Comparison of ENCODE assay signal across 2 cellular contexts in the genomic region with DNA sequence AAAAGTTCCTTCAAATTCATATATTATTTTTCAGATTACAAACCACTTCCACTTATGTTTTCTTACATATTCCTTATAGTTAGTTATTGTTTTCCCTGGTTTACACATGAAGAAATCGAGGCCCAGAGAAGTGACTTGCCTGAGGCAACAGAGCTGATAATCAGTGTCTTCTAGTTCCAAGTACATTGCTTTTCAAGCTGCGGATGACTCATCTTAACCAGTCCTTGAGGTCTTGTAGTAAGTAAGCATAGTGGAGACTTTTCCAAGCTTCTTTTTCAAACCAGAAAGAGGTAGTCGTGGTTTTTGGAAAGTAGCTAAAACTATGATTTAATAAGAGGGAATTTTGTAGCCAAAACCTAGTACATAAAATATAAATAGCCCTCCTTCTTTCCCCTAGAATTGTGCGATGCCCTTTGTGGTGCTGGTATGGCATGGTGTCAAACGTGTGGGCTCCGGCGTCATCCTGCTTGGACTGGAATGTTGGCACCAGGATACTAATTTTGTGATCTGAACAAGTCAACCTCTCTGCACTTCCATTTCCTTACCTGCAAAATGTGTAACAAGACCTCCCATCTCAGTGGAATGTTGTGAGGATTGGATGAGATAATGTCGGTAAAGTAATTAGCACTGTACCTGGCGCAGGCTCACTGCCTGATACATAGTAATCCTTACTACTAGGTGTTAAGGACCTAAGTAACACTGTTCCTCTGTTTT.
TF ChIP-seq lines count a peak whose summit lies in the region.

No MANE protein-coding gene starts in this region.

TF ChIP-seq in IMR-90, 13 proteins besides CTCF, POLR2A, EP300 and RAD21:
- TF ChIP-seq MAFK (IDR thresholded peaks at IDR 0.05; ENCODE audit: low read depth, low read length) (no peak), SMC3 (IDR thresholded peaks at IDR 0.05; ENCODE audit: low read depth, low read length) (no peak), RCOR1 (IDR thresholded peaks at IDR 0.05; ENCODE audit: insufficient replicate concordance, low read length) (no peak), CHD1 (IDR thresholded peaks at IDR 0.05; ENCODE audit: low read depth, low read length) (no peak), MXI1 (IDR thresholded peaks at IDR 0.05; ENCODE audit: borderline replicate concordance, low read depth, low read length) (no peak), MAZ (IDR thresholded peaks at IDR 0.05; ENCODE audit: borderline replicate concordance, low read depth, low read length) (no peak), ELK1 (IDR thresholded peaks at IDR 0.05; ENCODE audit: borderline replicate concordance, low read depth, low read length) (no peak), NFE2L2 (IDR thresholded peaks at IDR 0.05; ENCODE audit: low read depth, low read length) (no peak), CEBPB (IDR thresholded peaks at IDR 0.05; ENCODE audit: low read depth, low read length) (peak; percentile 55), RFX5 (IDR thresholded peaks at IDR 0.05; ENCODE audit: low read depth, low read length) (no peak), FOS (IDR thresholded peaks at IDR 0.05; ENCODE audit: low read depth, low read length) (peak; percentile 90), USF2 (IDR thresholded peaks at IDR 0.05; ENCODE audit: low read depth, low read length) (no peak), BHLHE40 (IDR thresholded peaks at IDR 0.05; ENCODE audit: low read depth, low read length) (no peak)

TF ChIP-seq in K562, 482 proteins besides CTCF, POLR2A, EP300 and RAD21:
- TF ChIP-seq JUND (IDR thresholded peaks at IDR 0.05; ENCODE audit: borderline replicate concordance, low read depth, low read length) (peak; percentile 91), JUND (tag; IDR thresholded peaks at IDR 0.05; ENCODE audit: borderline replicate concordance, low read depth, low read length) (peak; percentile 83; the same call in 1 of the 3 replicates), RFX1 (IDR thresholded peaks at IDR 0.05) (no peak), ZNF282 (CRISPR knock-in tag; IDR thresholded peaks at IDR 0.05) (no peak), STAG1 (CRISPR knock-in tag; IDR thresholded peaks at IDR 0.05; ENCODE audit: borderline replicate concordance) (no peak), JUN (IDR thresholded peaks at IDR 0.05; ENCODE audit: borderline replicate concordance, low read depth, low read length) (0 out of 2 replicates have a peak, but pooled peaks have one; percentile 47), JUN (CRISPR knock-in tag; IDR thresholded peaks at IDR 0.05; ENCODE audit: borderline replicate concordance) (no peak), MXD1 (CRISPR knock-in tag; IDR thresholded peaks at IDR 0.05; ENCODE audit: borderline replicate concordance, poor library complexity, severe bottlenecking) (no peak), JUNB (CRISPR knock-in tag; conservative IDR thresholded peaks at IDR 0.05) (0 out of 2 replicates have a peak, but pooled peaks have one; percentile 24), TRIM25 (IDR thresholded peaks at IDR 0.05; ENCODE audit: borderline replicate concordance) (no peak), ZNF212 (CRISPR knock-in tag; IDR thresholded peaks at IDR 0.05) (no peak), NR4A1 (CRISPR knock-in tag; IDR thresholded peaks at IDR 0.05) (no peak), NR4A1 (tag; IDR thresholded peaks at IDR 0.05) (no peak), LCOR (CRISPR knock-in tag; IDR thresholded peaks at IDR 0.05) (no peak), PHB2 (IDR thresholded peaks at IDR 0.05; ENCODE audit: low read depth) (no peak), SLC30A9 (CRISPR knock-in tag; IDR thresholded peaks at IDR 0.05) (no peak), THRB (CRISPR knock-in tag; conservative IDR thresholded peaks at IDR 0.05) (no peak), PRDM10 (IDR thresholded peaks at IDR 0.05; ENCODE audit: partially characterized antibody) (no peak), FOXK2 (conservative IDR thresholded peaks at IDR 0.05 in 1 of 2, IDR thresholded peaks at IDR 0.05 in 1 of 2; ENCODE audit: low read depth in 2 of 2) (no peak), FOSL1 (tag; conservative IDR thresholded peaks at IDR 0.05) (peak; percentile 85), FOXP1 (CRISPR knock-in tag; IDR thresholded peaks at IDR 0.05) (no peak), RBM15 (IDR thresholded peaks at IDR 0.05; ENCODE audit: insufficient read depth, low read length) (no peak), ZBTB17 (CRISPR knock-in tag; IDR thresholded peaks at IDR 0.05) (no peak), ZKSCAN3 (CRISPR knock-in tag; IDR thresholded peaks at IDR 0.05) (no peak), ARID1B (IDR thresholded peaks at IDR 0.05) (0 out of 2 replicates have a peak, but pooled peaks have one; percentile 23), NFE2 (IDR thresholded peaks at IDR 0.05; ENCODE audit: low read depth) (peak; percentile 38; the same call in 1 of the 2 replicates), HMG20A (CRISPR knock-in tag; conservative IDR thresholded peaks at IDR 0.05) (no peak)
- TF ChIP-seq, protein P1, sequence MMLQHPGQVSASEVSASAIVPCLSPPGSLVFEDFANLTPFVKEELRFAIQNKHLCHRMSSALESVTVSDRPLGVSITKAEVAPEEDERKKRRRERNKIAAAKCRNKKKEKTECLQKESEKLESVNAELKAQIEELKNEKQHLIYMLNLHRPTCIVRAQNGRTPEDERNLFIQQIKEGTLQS (IDR thresholded peaks at IDR 0.05) = peak; percentile 88
- TF ChIP-seq, protein P1 (CRISPR knock-in tag; conservative IDR thresholded peaks at IDR 0.05) = 0 out of 2 replicates have a peak, but pooled peaks have one; percentile 37
- TF ChIP-seq, protein P2, sequence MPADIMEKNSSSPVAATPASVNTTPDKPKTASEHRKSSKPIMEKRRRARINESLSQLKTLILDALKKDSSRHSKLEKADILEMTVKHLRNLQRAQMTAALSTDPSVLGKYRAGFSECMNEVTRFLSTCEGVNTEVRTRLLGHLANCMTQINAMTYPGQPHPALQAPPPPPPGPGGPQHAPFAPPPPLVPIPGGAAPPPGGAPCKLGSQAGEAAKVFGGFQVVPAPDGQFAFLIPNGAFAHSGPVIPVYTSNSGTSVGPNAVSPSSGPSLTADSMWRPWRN (IDR thresholded peaks at IDR 0.05; ENCODE audit: low read depth) = no peak
- TF ChIP-seq, protein P3, sequence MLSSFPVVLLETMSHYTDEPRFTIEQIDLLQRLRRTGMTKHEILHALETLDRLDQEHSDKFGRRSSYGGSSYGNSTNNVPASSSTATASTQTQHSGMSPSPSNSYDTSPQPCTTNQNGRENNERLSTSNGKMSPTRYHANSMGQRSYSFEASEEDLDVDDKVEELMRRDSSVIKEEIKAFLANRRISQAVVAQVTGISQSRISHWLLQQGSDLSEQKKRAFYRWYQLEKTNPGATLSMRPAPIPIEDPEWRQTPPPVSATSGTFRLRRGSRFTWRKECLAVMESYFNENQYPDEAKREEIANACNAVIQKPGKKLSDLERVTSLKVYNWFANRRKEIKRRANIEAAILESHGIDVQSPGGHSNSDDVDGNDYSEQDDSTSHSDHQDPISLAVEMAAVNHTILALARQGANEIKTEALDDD (IDR thresholded peaks at IDR 0.05) = peak; percentile 96
- TF ChIP-seq, protein P4, sequence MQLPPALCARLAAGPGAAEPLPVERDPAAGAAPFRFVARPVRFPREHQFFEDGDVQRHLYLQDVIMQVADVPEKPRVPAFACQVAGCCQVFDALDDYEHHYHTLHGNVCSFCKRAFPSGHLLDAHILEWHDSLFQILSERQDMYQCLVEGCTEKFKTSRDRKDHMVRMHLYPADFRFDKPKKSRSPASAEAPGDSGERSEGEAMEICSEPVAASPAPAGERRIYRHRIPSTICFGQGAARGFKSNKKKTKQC (CRISPR knock-in tag; IDR thresholded peaks at IDR 0.05) = no peak
